20 cellular contexts compared by ENCODE assay signal in the genomic region with DNA sequence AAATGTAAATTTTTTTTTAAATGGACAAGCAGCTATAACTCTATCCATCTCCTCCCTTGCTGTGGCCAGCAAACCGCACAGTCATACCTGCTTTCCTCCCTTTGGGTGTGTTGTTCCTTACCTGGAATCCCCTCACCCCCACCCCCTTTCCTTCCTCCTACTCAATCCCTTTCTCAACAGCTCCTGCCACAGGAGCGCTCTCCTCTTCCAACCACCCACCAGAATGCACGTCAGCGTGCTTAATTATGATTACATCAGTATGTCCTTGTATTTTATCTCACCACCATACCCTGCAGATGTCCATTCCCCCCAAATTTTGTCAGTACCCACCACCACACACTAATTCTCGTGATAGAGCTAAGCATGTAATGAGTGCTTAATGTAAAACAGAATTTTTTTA.
DNase-seq lines count a peak whose midpoint lies in the region; ATAC-seq, FAIRE-seq and TF ChIP-seq lines count a peak whose summit lies in the region.
"Had no signal": no experiment of that assay in that cellular context is flagged by ENCODE, and none has a peak within 500 bp of the region (broad histone marks: within the 10 kb centered on the region; RNA-seq: fewer than 3 reads in every experiment).

No MANE protein-coding gene starts in this region.

- no TSS peak for BruUV-seq in endothelial cell of umbilical vein (replicated peaks; lab: Mats Ljungman, UMichigan)

- peak overlapping the region; percentile 52; the same call in 1 of the 2 replicates for H2AFZ ChIP-seq in GM23338
- H2AFZ ChIP-seq in endothelial cell of umbilical vein (ENCODE audit: low read depth, low read length) = no peak overlapping the region

- H3K9ac ChIP-seq in endothelial cell of umbilical vein (replicated peaks; ENCODE audit: extremely low read depth, insufficient read depth, low read length) = no peak overlapping the region

- H3K27ac ChIP-seq in GM23338 (ENCODE audit: low read depth) (no peak overlapping the region), endothelial cell of umbilical vein (ENCODE audit: insufficient read depth, low read depth, low read length) (no peak overlapping the region), spleen (peak overlapping the region in 5 of 8 donors; percentile 7 to 46 (median 22))

- no peak overlapping the region for H3K27ac Mint-ChIP-seq in GM23338
- H3K27ac Mint-ChIP-seq in type B pancreatic cell = no peak overlapping the region
- H3K27ac Mint-ChIP-seq in T-helper 17 cell = no peak overlapping the region
- H3K27ac Mint-ChIP-seq: CD4-positive, CD25-positive, alpha-beta regulatory T cell; CD8-positive, alpha-beta memory T cell had no signal

- H3K9me1 ChIP-seq in endothelial cell of umbilical vein (replicated peaks; ENCODE audit: control insufficient read depth, extremely low read depth, insufficient read depth, low read length) = no peaks in the 10 kb centered on the region

- H3K4me3 ChIP-seq in GM23338 (no peak overlapping the region), endothelial cell of umbilical vein (replicated peaks in 1 of 3; ENCODE audit: insufficient read depth in 1 of 3, low read depth in 1 of 3, low read length in 3 of 3) (no peak overlapping the region), spleen (no peak overlapping the region)
- H3K4me3 ChIP-seq: HAP-1 had no signal

- no peaks in the 10 kb centered on the region for H3K9me3 ChIP-seq in endothelial cell of umbilical vein (replicated peaks; ENCODE audit: control insufficient read depth, insufficient read depth, low read length)
- no peaks in the 10 kb centered on the region for H3K9me3 ChIP-seq in spleen
- H3K9me3 ChIP-seq in T-helper 17 cell (ENCODE audit: control insufficient read depth, low read length, poor library complexity, severe bottlenecking) = no peaks in the 10 kb centered on the region
- H3K9me3 ChIP-seq: BE2C, HAP-1 had no signal

- DNase-seq in GM23338 (ENCODE audit: low spot score) (no peak), NCI-H526 treated with DMSO at 0.1 percent for 48 hours (lab: John Stamatoyannopoulos, UW) (peak; percentile 42), endothelial cell of umbilical vein (ENCODE audit: low read depth, low spot score) (no peak), spleen (no peak), type B pancreatic cell (ENCODE audit: extremely low spot score, unreplicated experiment) (no peak), GM10266 (ENCODE audit: extremely low spot score) (no peak), T-helper 17 cell (no peak)
- DNase-seq: ACHN; BE2C; C1 segment of cervical spinal cord; CD4-positive, CD25-positive, alpha-beta regulatory T cell; CD8-positive, alpha-beta memory T cell; COR-L47; DMS 273 treated with DMSO at 0.1 percent for 48 hours; DMS53; DND-41; EL had no signal

- no peaks in the 10 kb centered on the region for H3F3A ChIP-seq in GM23338 (replicated peaks; ENCODE audit: low read depth)

- no peaks in the 10 kb centered on the region for H3K9me2 ChIP-seq in GM23338 (ENCODE audit: insufficient read depth)

- ATAC-seq in GM23338 = peak; percentile 28; the same call in 1 of the 3 replicates
- ATAC-seq in T-helper 17 cell = no peak

- POLR2A ChIA-PET in endothelial cell of umbilical vein (lab: Charles Lee) = no interaction called here

- no peak for TF ChIP-seq CTCF in GM23338 (conservative IDR thresholded peaks at IDR 0.05; ENCODE audit: low read depth in 2 of 2)
- no peak for TF ChIP-seq CTCF in endothelial cell of umbilical vein (IDR thresholded peaks at IDR 0.05; ENCODE audit: extremely low read depth in 1 of 2, insufficient read depth in 1 of 2, low read depth in 1 of 2, low read length in 2 of 2)
- no peak for TF ChIP-seq CTCF in spleen (IDR thresholded peaks at IDR 0.05 in 8 of 11, conservative IDR thresholded peaks at IDR 0.05 in 3 of 11)
- no peak for TF ChIP-seq CTCF in type B pancreatic cell (conservative IDR thresholded peaks at IDR 0.05)
- no peak for TF ChIP-seq CTCF in GM10266 (IDR thresholded peaks at IDR 0.05; ENCODE audit: control insufficient read depth, insufficient read depth, low read depth, missing control alignments)

- H3K79me2 ChIP-seq in GM23338 (replicated peaks; ENCODE audit: insufficient read depth) (no peaks in the 10 kb centered on the region), endothelial cell of umbilical vein (ENCODE audit: control insufficient read depth, insufficient read depth, low read length) (no peaks in the 10 kb centered on the region)

- H3K36me3 ChIP-seq in GM23338 (ENCODE audit: insufficient read depth) (no peaks in the 10 kb centered on the region), endothelial cell of umbilical vein (ENCODE audit: control insufficient read depth in 2 of 2, extremely low read depth in 1 of 2, insufficient read depth in 2 of 2, low read length in 2 of 2) (no peaks in the 10 kb centered on the region), spleen (no peaks in the 10 kb centered on the region)
- H3K36me3 ChIP-seq: BE2C, HAP-1 had no signal

- dilution Hi-C loops in endothelial cell of umbilical vein (cut with MboI; ENCODE audit: extremely low pct_ligation_motif_present, low sequenced_read_pairs) = no loop called here

- H3K4me1 ChIP-seq in GM23338 (ENCODE audit: insufficient read depth) (no peaks in the 10 kb centered on the region), endothelial cell of umbilical vein (ENCODE audit: control insufficient read depth, extremely low read depth, insufficient read depth, low read length) (peaks cover 25% of the 10 kb centered on the region), spleen (peaks cover 0 to 8% (median 0%) of the 10 kb centered on the region in 6 donors)
- H3K4me1 ChIP-seq: BE2C, HAP-1 had no signal

- no peak for TF ChIP-seq POLR2A in endothelial cell of umbilical vein (IDR thresholded peaks at IDR 0.05; ENCODE audit: low read depth, low read length)
- TF ChIP-seq POLR2A in spleen (IDR thresholded peaks at IDR 0.05) = no peak

- no peaks in the 10 kb centered on the region for H3K36me3 Mint-ChIP-seq in GM23338 (ENCODE audit: low read depth)
- no peaks in the 10 kb centered on the region for H3K36me3 Mint-ChIP-seq in type B pancreatic cell
- no peaks in the 10 kb centered on the region for H3K36me3 Mint-ChIP-seq in T-helper 17 cell (ENCODE audit: low read depth)
- H3K36me3 Mint-ChIP-seq: CD4-positive, CD25-positive, alpha-beta regulatory T cell; CD8-positive, alpha-beta memory T cell had no signal

- no peak overlapping the region for H3K4me2 ChIP-seq in GM23338
- peak overlapping the region; percentile 21 for H3K4me2 ChIP-seq in endothelial cell of umbilical vein (ENCODE audit: insufficient read depth, low read length)

- no peaks in the 10 kb centered on the region for H4K20me1 ChIP-seq in GM23338 (replicated peaks; ENCODE audit: insufficient read depth)
- no peaks in the 10 kb centered on the region for H4K20me1 ChIP-seq in endothelial cell of umbilical vein (replicated peaks; ENCODE audit: control insufficient read depth, extremely low read depth, insufficient read depth, low read length)

- peaks cover 4% of the 10 kb centered on the region for H3K27me3 Mint-ChIP-seq in GM23338 (ENCODE audit: insufficient read depth, low read depth, poor library complexity)
- peaks cover 14% of the 10 kb centered on the region for H3K27me3 Mint-ChIP-seq in type B pancreatic cell
- peaks cover 38% of the 10 kb centered on the region for H3K27me3 Mint-ChIP-seq in T-helper 17 cell

- WGBS in spleen, 5 donors = 60 to 75% (median 65%) methylated on average over 5 of the region's 5 CpGs

- CTCF ChIA-PET in endothelial cell of umbilical vein (lab: Charles Lee) = interaction anchor here (0.6 to 1.4 kb wide), 5 partner anchors 10 to 131 kb away, joined by 3 to 6 read pairs (median 4); no protein-coding TSS in a partner anchor

- H3K27me3 ChIP-seq in GM23338 (ENCODE audit: insufficient read depth) = no peaks in the 10 kb centered on the region
- H3K27me3 ChIP-seq in endothelial cell of umbilical vein (ENCODE audit: control insufficient read depth in 2 of 2, insufficient read depth in 2 of 2, low read length in 2 of 2) = no peaks in the 10 kb centered on the region
- H3K27me3 ChIP-seq in spleen (replicated peaks in 1 of 7) = no peaks in the 10 kb centered on the region
- H3K27me3 ChIP-seq: BE2C had no signal

- intact Hi-C loops in endothelial cell of umbilical vein (cut with micrococcal nuclease) (loop anchor here (1.0 kb wide), 1 partner anchor 12 kb away; no protein-coding TSS in a partner anchor), spleen (cut with DNase I; ENCODE audit: low total_unique reads) (no loop called here)

- H3K9me3 Mint-ChIP-seq in GM23338 = no peaks in the 10 kb centered on the region
- H3K9me3 Mint-ChIP-seq in type B pancreatic cell = no peaks in the 10 kb centered on the region
- H3K9me3 Mint-ChIP-seq: CD8-positive, alpha-beta memory T cell had no signal

- peaks cover 3% of the 10 kb centered on the region; the same call in 2 of the 3 replicates for H3K4me1 Mint-ChIP-seq in GM23338
- H3K4me1 Mint-ChIP-seq in type B pancreatic cell (ENCODE audit: unreplicated experiment) = no peaks in the 10 kb centered on the region
- no peaks in the 10 kb centered on the region for H3K4me1 Mint-ChIP-seq in T-helper 17 cell
- H3K4me1 Mint-ChIP-seq: CD4-positive, CD25-positive, alpha-beta regulatory T cell; CD8-positive, alpha-beta memory T cell had no signal

- no peak for FAIRE-seq in endothelial cell of umbilical vein (lab: Jason Lieb, UNC)
- FAIRE-seq: GM12891, GM19239 had no signal

- no peak overlapping the region for H3K4me3 Mint-ChIP-seq in GM23338
- no peak overlapping the region for H3K4me3 Mint-ChIP-seq in type B pancreatic cell
- no peak overlapping the region for H3K4me3 Mint-ChIP-seq in T-helper 17 cell
- H3K4me3 Mint-ChIP-seq: CD4-positive, CD25-positive, alpha-beta regulatory T cell; CD8-positive, alpha-beta memory T cell had no signal

TF ChIP-seq in endothelial cell of umbilical vein, 7 proteins besides CTCF, POLR2A, EP300 and RAD21:
- no peak for TF ChIP-seq MYC (IDR thresholded peaks at IDR 0.05; ENCODE audit: low read depth, low read length)
- TF ChIP-seq, protein P1, sequence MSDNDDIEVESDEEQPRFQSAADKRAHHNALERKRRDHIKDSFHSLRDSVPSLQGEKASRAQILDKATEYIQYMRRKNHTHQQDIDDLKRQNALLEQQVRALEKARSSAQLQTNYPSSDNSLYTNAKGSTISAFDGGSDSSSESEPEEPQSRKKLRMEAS (IDR thresholded peaks at IDR 0.05; ENCODE audit: insufficient read depth, insufficient read length) = no peak
- TF ChIP-seq GATA2 (IDR thresholded peaks at IDR 0.05; ENCODE audit: insufficient read depth, insufficient read length, low read depth, low read length) = no peak
- no peak for TF ChIP-seq JUN (IDR thresholded peaks at IDR 0.05; ENCODE audit: borderline replicate concordance, insufficient read depth, insufficient read length, low read depth)
- no peak for TF ChIP-seq EZH2 (IDR thresholded peaks at IDR 0.05; ENCODE audit: borderline replicate concordance, low read depth, low read length, severe bottlenecking)
- no peak for TF ChIP-seq FOS (IDR thresholded peaks at IDR 0.05; ENCODE audit: borderline replicate concordance, insufficient read depth, low read length)
- TF ChIP-seq POLR2AphosphoS5 (IDR thresholded peaks at IDR 0.05; ENCODE audit: insufficient read depth, low read depth, low read length) = no peak

Comparison
In these comparisons a context has a peak if more than half of its experiments do, and no peak if none do; other contexts are left out.
1. H3K27ac ChIP-seq: peak in spleen (5 of 8); none in GM23338 (single experiment) and endothelial cell of umbilical vein (single experiment).